In the genomic region with DNA sequence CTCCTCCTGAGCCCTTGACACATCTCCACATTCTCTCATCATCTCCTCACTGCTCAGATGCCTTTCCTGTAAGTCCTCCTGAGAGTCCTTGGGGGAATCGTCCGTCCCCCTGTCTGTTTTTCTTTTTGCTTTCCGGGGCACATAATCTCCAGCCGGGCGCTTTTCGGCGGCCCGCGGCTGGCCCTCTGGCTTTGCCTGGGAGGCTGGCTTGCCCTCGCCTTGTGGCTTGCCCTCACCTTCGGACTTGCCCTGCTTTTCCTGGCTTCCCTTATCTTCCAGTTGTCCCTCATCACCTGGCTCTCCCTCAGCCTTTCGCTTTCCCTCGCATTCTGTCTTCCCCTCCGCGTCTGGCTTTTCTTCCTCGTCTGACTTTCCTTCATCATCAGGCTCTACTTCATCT, we compare ENCODE assay signal across 15 cellular contexts. TPM values are rescaled to one million over a fixed set of nuclear protein-coding genes. Genes with fewer than 3 reads are reported as not detected.
"Had no signal": no experiment of that assay in that cellular context is flagged by ENCODE, and none has a peak within 500 bp of the region (broad histone marks: within the 10 kb centered on the region; RNA-seq: fewer than 3 reads in every experiment).

No MANE protein-coding gene starts in this region.

RNA-seq across cellular contexts. Expression of a gene that starts 1.4 kb away (rescaled TPM):
- total RNA-seq: activated naive CD4-positive, alpha-beta T cell treated with anti-CD3 and anti-CD28 coated beads for 36 hours; activated naive CD4-positive, alpha-beta T cell treated with anti-CD3 and anti-CD28 coated beads, Interleukin-2, amount 50 U/mL, for 72 hours; activated naive CD8-positive, alpha-beta T cell treated with anti-CD3 and anti-CD28 coated beads for 36 hours; activated naive CD8-positive, alpha-beta T cell treated with anti-CD3 and anti-CD28 coated beads, Interleukin-2, amount 10 ng/mL, durations not matched to agents 7 days and 5 days; activated T-cell treated with anti-CD3 and anti-CD28 coated beads, Interleukin-2, amount 50 U/mL, for 4 hours; activated T-helper 1 cell treated with anti-CD3 and anti-CD28 coated beads, Interleukin-12 subunit alpha, Interleukin-12 subunit beta, Interleukin-2, Interleukin-4 antibody, amounts not matched to agents 30 ng/mL and 10 ng/mL and 1 ng/mL, durations not matched to agents 14 hours and 24 hours and 36 hours; activated T-helper 17 cell treated with anti-CD3 and anti-CD28 coated beads, Interleukin-2, amount 50 U/mL, for 72 hours; activated T-helper 2 cell treated with anti-CD3 and anti-CD28 coated beads, Interferon-gamma antibody, Interleukin-2, Interleukin-4, amounts not matched to agents 10 μg/mL and 5 μg/mL and 100 μg/mL, durations not matched to agents 14 hours and 24 hours and 36 hours; ascending aorta; astrocyte; body of pancreas; bronchial epithelial cell; cardiac muscle cell; cardiac septum; chondrocyte had no signal
- polyA plus RNA-seq: cardiac muscle cell had no signal

RNA-seq across cellular contexts. Expression of a gene that starts 14.9 kb away (rescaled TPM):
- total RNA-seq: ascending aorta, cardiac septum had no signal

RNA-seq across cellular contexts. Expression of a gene that starts 15.4 kb away (rescaled TPM):
- total RNA-seq: activated naive CD4-positive, alpha-beta T cell treated with anti-CD3 and anti-CD28 coated beads, Interleukin-2, amount 50 U/mL, for 72 hours; activated T-cell treated with anti-CD3 and anti-CD28 coated beads, Interleukin-2, amount 50 U/mL, for 4 hours; activated T-helper 1 cell treated with anti-CD3 and anti-CD28 coated beads, Interleukin-12 subunit alpha, Interleukin-12 subunit beta, Interleukin-2, Interleukin-4 antibody, amounts not matched to agents 30 ng/mL and 10 ng/mL and 1 ng/mL, durations not matched to agents 14 hours and 24 hours and 36 hours; activated T-helper 2 cell treated with anti-CD3 and anti-CD28 coated beads, Interferon-gamma antibody, Interleukin-2, Interleukin-4, amounts not matched to agents 10 μg/mL and 5 μg/mL and 100 μg/mL, durations not matched to agents 14 hours and 24 hours and 36 hours; ascending aorta; bronchial epithelial cell; chondrocyte had no signal
